Comparison of ENCODE assay signal across 22 cellular contexts in the genomic region with DNA sequence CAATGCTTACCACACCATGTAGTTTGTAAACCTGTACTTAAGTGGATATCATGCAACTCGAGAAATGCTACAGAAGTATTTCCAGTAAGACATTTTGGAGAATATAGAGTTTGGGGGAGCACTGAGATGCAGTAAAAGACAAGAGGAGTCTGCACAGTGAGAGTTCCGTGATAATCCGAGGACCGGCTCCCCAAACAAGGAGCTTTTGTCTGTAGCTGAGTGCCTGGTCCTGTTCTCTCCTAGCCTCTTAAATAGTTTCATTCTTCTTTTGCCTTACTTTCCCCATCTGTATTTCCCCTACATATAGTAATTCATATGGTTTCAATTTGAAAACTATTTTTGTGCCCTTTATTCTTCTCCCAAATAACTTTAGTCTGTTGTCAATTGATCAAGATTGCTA.
"Had no signal": no experiment of that assay in that cellular context is flagged by ENCODE, and none has a peak within 500 bp of the region (broad histone marks: within the 10 kb centered on the region; RNA-seq: fewer than 3 reads in every experiment).

No MANE protein-coding gene starts in this region.

- ATAC-seq: HepG2 had no signal

- H3K27ac ChIP-seq: SJSA1, SK-N-MC had no signal

- H3K4me3 ChIP-seq: MG63, SJSA1, SK-N-MC had no signal

- H3K36me3 ChIP-seq: MG63, SJSA1 had no signal

- H3K9me3 ChIP-seq: MG63, SJSA1 had no signal

- DNase-seq: IMR-90, Karpas-422, KG1, MG63, NCI-H1092, NCI-H1105 treated with DMSO at 0.1 percent for 48 hours, NCI-H1417 treated with DMSO at 0.1 percent for 48 hours, NCI-H146, NCI-H1694 treated with DMSO at 0.1 percent for 48 hours, NCI-H1930, NCI-H2081, NCI-H2107, NCI-H2227 treated with DMSO at 0.1 percent for 48 hours, NCI-H524, NCI-H526 treated with DMSO at 0.1 percent for 48 hours, NCI-H748 treated with DMSO at 0.1 percent for 48 hours, Right ventricle myocardium superior, RPMI8226, SIG-M5 had no signal

- H3K27me3 ChIP-seq: MG63, SJSA1 had no signal
